Comparison of ENCODE assay signal across 1 cellular context in genomic region chr15:67504796-67505195, GRCh38.
A peak's percentile ranks its signal among the peaks of the same experiment; 100 is the strongest.
TF ChIP-seq lines count a peak whose summit lies in the region.

No MANE protein-coding gene starts in this region.

TF ChIP-seq in HepG2, 621 proteins besides CTCF, POLR2A, EP300 and RAD21:
- TF ChIP-seq CEBPB (IDR thresholded peaks at IDR 0.05; ENCODE audit: borderline replicate concordance, low read depth, low read length) (peak; percentile 42; the same call in 1 of the 2 replicates), NKX3-1 (CRISPR knock-in tag; IDR thresholded peaks at IDR 0.05) (no peak), ZNF790 (CRISPR knock-in tag; IDR thresholded peaks at IDR 0.05; ENCODE audit: borderline replicate concordance) (no peak), ZNF407 (CRISPR knock-in tag; IDR thresholded peaks at IDR 0.05; ENCODE audit: not compliant biosample characterization) (no peak), TAF15 (IDR thresholded peaks at IDR 0.05; ENCODE audit: low read depth, low read length, poor library complexity, severe bottlenecking) (no peak)
TF ChIP-seq in HepG2: peak in this region for 1.
